In the genomic region with DNA sequence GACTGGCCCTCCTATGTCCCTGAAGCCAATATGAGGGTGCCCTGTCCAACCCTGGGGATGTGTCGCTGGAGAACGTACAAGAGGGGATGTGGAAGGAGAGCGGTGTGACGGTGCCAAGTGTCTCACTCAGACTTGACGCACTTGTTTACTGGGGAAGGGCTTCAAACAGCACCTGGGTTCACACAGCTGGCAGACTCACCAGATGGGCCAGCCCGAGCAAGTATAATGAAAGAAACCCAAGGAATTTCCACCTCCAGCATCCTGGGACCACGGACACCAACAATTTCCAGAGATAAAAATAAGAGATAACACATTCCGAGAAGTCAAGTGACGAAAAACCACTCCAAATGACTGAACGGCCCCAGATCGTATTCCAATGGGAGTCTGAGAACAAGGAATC, we compare ENCODE assay signal across 20 cellular contexts. TPM values are rescaled to one million over a fixed set of nuclear protein-coding genes. Genes with fewer than 3 reads are reported as not detected.
DNase-seq lines count a peak whose midpoint lies in the region; ATAC-seq and TF ChIP-seq lines count a peak whose summit lies in the region.
"Had no signal": no experiment of that assay in that cellular context is flagged by ENCODE, and none has a peak within 500 bp of the region (broad histone marks: within the 10 kb centered on the region; RNA-seq: fewer than 3 reads in every experiment).

No MANE protein-coding gene starts in this region.

- no peaks in the 10 kb centered on the region for H3K9me3 ChIP-seq in cardiac muscle cell (ENCODE audit: low read depth)
- H3K9me3 ChIP-seq: neutrophil, right lobe of liver, SJSA1 had no signal

- intact Hi-C loops in Right ventricle myocardium superior (cut with DNase I), result no loop called here

- no peaks in the 10 kb centered on the region for H3K27me3 ChIP-seq in cardiac muscle cell
- H3K27me3 ChIP-seq: neutrophil, right lobe of liver, SJSA1 had no signal

- no peak for DNase-seq in cardiac muscle cell (ENCODE audit: low read depth in 1 of 2, low spot score in 1 of 2)
- DNase-seq in Right ventricle myocardium superior, result no peak
- DNase-seq in RWPE1 (ENCODE audit: low spot score), result no peak
- no peak for DNase-seq in endothelial cell (ENCODE audit: low spot score)
- no peak for DNase-seq in stimulated activated naive B cell treated with anti-CD40 and anti-IgM and Interleukin-4, amounts not matched to agents 10 μg/mL and 1 μg/mL and 100 μg/mL, for 72 hours
- no peak for DNase-seq in KG1 (lab: John Stamatoyannopoulos, UW)
- DNase-seq: activated naive CD8-positive, alpha-beta T cell treated with anti-CD3 and anti-CD28 coated beads for 36 hours; effector CD4-positive, alpha-beta T cell; hippocampal formation; kidney; mesendoderm; MV-4-11; NCI-H2081; NCI-H510A treated with DMSO at 0.1 percent for 48 hours; right lobe of liver had no signal

- CTCF ChIA-PET in RWPE1 (lab: Yijun Ruan, JAX), result no interaction called here

- H3K36me3 ChIP-seq in cardiac muscle cell, result peaks cover 19% of the 10 kb centered on the region

- POLR2A ChIA-PET in RWPE1 (lab: Yijun Ruan, JAX; ENCODE audit: low non-redundant PET), result interaction anchor here (0.6 kb wide), 1 partner anchor 13 kb away, joined by 3 read pairs; no protein-coding TSS in a partner anchor

- peak overlapping the region; percentile 1 for H3K4me3 Mint-ChIP-seq in endothelial cell (ENCODE audit: unreplicated experiment)
- no peak overlapping the region for H3K4me3 Mint-ChIP-seq in stimulated activated naive B cell treated with anti-CD40 and anti-IgM and Interleukin-4, amounts not matched to agents 10 μg/mL and 1 μg/mL and 100 μg/mL, for 72 hours
- H3K4me3 Mint-ChIP-seq: activated naive CD8-positive, alpha-beta T cell treated with anti-CD3 and anti-CD28 coated beads for 36 hours; T-helper 2 cell treated with Interferon-gamma antibody and Interleukin-4, amounts not matched to agents 5 μg/mL and 100 μg/mL, for 36 hours had no signal

- TF ChIP-seq CTCF in cardiac muscle cell (IDR thresholded peaks at IDR 0.05; ENCODE audit: low read depth, low read length) (no peak), RWPE1 (conservative IDR thresholded peaks at IDR 0.05; ENCODE audit: low read depth) (no peak), endothelial cell (IDR thresholded peaks at IDR 0.05; ENCODE audit: unreplicated experiment) (no peak)

- no peak overlapping the region for H3K4me3 ChIP-seq in cardiac muscle cell
- H3K4me3 ChIP-seq: right lobe of liver, SJSA1 had no signal

- H3K4me1 ChIP-seq in cardiac muscle cell (ENCODE audit: low read depth), result peaks cover 8% of the 10 kb centered on the region

- H3K4me1 Mint-ChIP-seq in endothelial cell (ENCODE audit: unreplicated experiment), result peaks cover 18% of the 10 kb centered on the region
- H3K4me1 Mint-ChIP-seq in stimulated activated naive B cell treated with anti-CD40 and anti-IgM and Interleukin-4, amounts not matched to agents 10 μg/mL and 1 μg/mL and 100 μg/mL, for 72 hours, result peaks cover 28 to 45% of the 10 kb centered on the region in 2 donors

- peaks cover 6% of the 10 kb centered on the region for H3K27me3 Mint-ChIP-seq in endothelial cell (ENCODE audit: unreplicated experiment)
- no peaks in the 10 kb centered on the region for H3K27me3 Mint-ChIP-seq in stimulated activated naive B cell treated with anti-CD40 and anti-IgM and Interleukin-4, amounts not matched to agents 10 μg/mL and 1 μg/mL and 100 μg/mL, for 72 hours
- H3K27me3 Mint-ChIP-seq: activated naive CD8-positive, alpha-beta T cell treated with anti-CD3 and anti-CD28 coated beads for 36 hours had no signal

- no peaks in the 10 kb centered on the region for H3K9me3 Mint-ChIP-seq in endothelial cell (ENCODE audit: unreplicated experiment)
- H3K9me3 Mint-ChIP-seq in stimulated activated naive B cell treated with anti-CD40 and anti-IgM and Interleukin-4, amounts not matched to agents 10 μg/mL and 1 μg/mL and 100 μg/mL, for 72 hours, result no peaks in the 10 kb centered on the region
- H3K9me3 Mint-ChIP-seq: activated naive CD8-positive, alpha-beta T cell treated with anti-CD3 and anti-CD28 coated beads for 36 hours; T-helper 2 cell treated with Interferon-gamma antibody and Interleukin-4, amounts not matched to agents 5 μg/mL and 100 μg/mL, for 36 hours had no signal

- peaks cover 40% of the 10 kb centered on the region for H3K36me3 Mint-ChIP-seq in endothelial cell (ENCODE audit: low read depth, unreplicated experiment)
- peaks cover 46 to 50% of the 10 kb centered on the region in 2 donors for H3K36me3 Mint-ChIP-seq in stimulated activated naive B cell treated with anti-CD40 and anti-IgM and Interleukin-4, amounts not matched to agents 10 μg/mL and 1 μg/mL and 100 μg/mL, for 72 hours

- H3K27ac ChIP-seq in cardiac muscle cell, result peak overlapping the region; percentile 30
- peak overlapping the region; percentile 45 for H3K27ac ChIP-seq in RWPE1
- H3K27ac ChIP-seq: neutrophil, right lobe of liver, SJSA1 had no signal

- H3K27ac Mint-ChIP-seq in endothelial cell (ENCODE audit: unreplicated experiment), result peak overlapping the region; percentile 61
- peak overlapping the region; percentile 67 for H3K27ac Mint-ChIP-seq in stimulated activated naive B cell treated with anti-CD40 and anti-IgM and Interleukin-4, amounts not matched to agents 10 μg/mL and 1 μg/mL and 100 μg/mL, for 72 hours
- H3K27ac Mint-ChIP-seq: T-helper 2 cell treated with Interferon-gamma antibody and Interleukin-4, amounts not matched to agents 5 μg/mL and 100 μg/mL, for 36 hours had no signal

- ATAC-seq in Right ventricle myocardium superior (ENCODE audit: poor library complexity), result no peak
- ATAC-seq in stimulated activated naive B cell treated with anti-CD40 and anti-IgM and Interleukin-4, amounts not matched to agents 10 μg/mL and 1 μg/mL and 100 μg/mL, for 72 hours (replicated peaks), result no peak
- no peak for ATAC-seq in GM19328 (IDR thresholded peaks at IDR 0.05; ENCODE audit: unreplicated experiment)
- ATAC-seq in GM18498 (IDR thresholded peaks at IDR 0.05; ENCODE audit: unreplicated experiment), result no peak
- ATAC-seq: right lobe of liver had no signal

RNA-seq across cellular contexts. Expression of gene ATP5MF, which starts 5.3 kb away (rescaled TPM):
- total RNA-seq in cardiac muscle cell (987 and 2,981 TPM in 2 replicates), Right ventricle myocardium superior (900 TPM), endothelial cell (ENCODE audit: unreplicated experiment) (281 TPM)
- 979 and 1,270 TPM in 2 replicates for polyA plus RNA-seq in cardiac muscle cell

RNA-seq across cellular contexts. Expression of gene ZNF789, which starts 12.0 kb away (rescaled TPM):
- total RNA-seq in cardiac muscle cell, result 9.0 and 12.7 TPM in 2 replicates
- polyA plus RNA-seq in cardiac muscle cell, result 10.2 and 15.3 TPM in 2 replicates
- 3.4 TPM for total RNA-seq in Right ventricle myocardium superior
- 17.1 TPM for total RNA-seq in endothelial cell (ENCODE audit: unreplicated experiment)

RNA-seq across cellular contexts. Expression of gene CPSF4, which starts 21.9 kb away (rescaled TPM):
- total RNA-seq in cardiac muscle cell, result 59.9 and 84.1 TPM in 2 replicates
- polyA plus RNA-seq in cardiac muscle cell, result 59.8 and 75.2 TPM in 2 replicates
- total RNA-seq in Right ventricle myocardium superior, result 19.9 TPM
- 40.5 TPM for total RNA-seq in endothelial cell (ENCODE audit: unreplicated experiment)

RNA-seq across cellular contexts. Expression of gene PTCD1, which starts 22.1 kb away (rescaled TPM):
- 13.7 and 27.9 TPM in 2 replicates for total RNA-seq in cardiac muscle cell
- polyA plus RNA-seq in cardiac muscle cell, result 6.1 and 7.8 TPM in 2 replicates
- 3.0 TPM for total RNA-seq in Right ventricle myocardium superior
- 7.1 TPM for total RNA-seq in endothelial cell (ENCODE audit: unreplicated experiment)

RNA-seq across cellular contexts. Expression of gene ZNF394, which starts 39.4 kb away (rescaled TPM):
- total RNA-seq in cardiac muscle cell (17.3 and 32.0 TPM in 2 replicates), Right ventricle myocardium superior (15.8 TPM), endothelial cell (ENCODE audit: unreplicated experiment) (24.6 TPM)
- polyA plus RNA-seq in cardiac muscle cell, result 18.7 and 21.9 TPM in 2 replicates
